In genomic region chr2:180124273-180124881, GRCh38 we compare ENCODE assay signal across 8 cellular contexts.
A peak's percentile ranks its signal among the peaks of the same experiment; 100 is the strongest.
DNase-seq lines count a peak whose midpoint lies in the region; ATAC-seq, FAIRE-seq and TF ChIP-seq lines count a peak whose summit lies in the region.

No MANE protein-coding gene starts in this region.

- H3F3A ChIP-seq in SK-N-SH (replicated peaks; ENCODE audit: insufficient read depth) = no peaks in the 10 kb centered on the region

- H3K27ac ChIP-seq in SK-N-SH (ENCODE audit: low read depth in 2 of 2, low read length in 1 of 2) = no peak overlapping the region
- no peak overlapping the region for H3K27ac ChIP-seq in pancreas

- H3K4me2 ChIP-seq in SK-N-SH = no peak overlapping the region

- intact Hi-C loops in pancreas (cut with DNase I) = loop anchor here in 1 of 3 donors (10.0 kb wide), 2 partner anchors 1350 to 1590 kb away; no protein-coding TSS in a partner anchor

- TF ChIP-seq CTCF in GM12874 (IDR thresholded peaks at IDR 0.05; ENCODE audit: insufficient read depth, low read depth, low read length) (peak; percentile 17; the same call in 1 of the 2 replicates), SK-N-SH (IDR thresholded peaks at IDR 0.05) (peak; percentile 77), pancreas (IDR thresholded peaks at IDR 0.05) (peak in 3 of 4 donors; percentile 22 to 40 (median 37))

- H4K20me1 ChIP-seq in SK-N-SH (ENCODE audit: insufficient read depth) = no peaks in the 10 kb centered on the region

- DNase-seq in ACHN = peak; percentile 73
- peak; percentile 45 for DNase-seq in NCI-H1092 treated with DMSO at 0.1 percent for 48 hours (lab: John Stamatoyannopoulos, UW)
- peak; percentile 41 for DNase-seq in SK-N-SH
- peak; percentile 88 for DNase-seq in fibroblast of peridontal ligament (ENCODE audit: extremely low read depth)
- no peak for DNase-seq in pancreas
- DNase-seq in COLO668 (lab: John Stamatoyannopoulos, UW; ENCODE audit: unreplicated experiment) = no peak

- H2AFZ ChIP-seq in SK-N-SH (ENCODE audit: low read depth) = peak overlapping the region; percentile 30; the same call in 1 of the 2 replicates

- in situ Hi-C loops in ACHN (cut with HindIII; ENCODE audit: low pct_ligation_motif_present, low pct_unique_long_range_greater_than_20kb, low sequenced_read_pairs) = no loop called here

- peaks cover 0 to 2% of the 10 kb centered on the region in 2 experiments; a peak in 1 of 4 replicates for H3K4me1 ChIP-seq in SK-N-SH (ENCODE audit: control insufficient read depth in 1 of 2, insufficient read depth in 2 of 2, low read depth in 1 of 2, low read length in 1 of 2)
- H3K4me1 ChIP-seq in pancreas = no peaks in the 10 kb centered on the region

- peak; percentile 63 for ATAC-seq in HG02588 (IDR thresholded peaks at IDR 0.05; ENCODE audit: unreplicated experiment)
- ATAC-seq in pancreas = peak; percentile 46 to 87 (median 80)

- peak; percentile 66 for FAIRE-seq in pancreas (lab: Jason Lieb, UNC)

- no peak for TF ChIP-seq EP300 in SK-N-SH (IDR thresholded peaks at IDR 0.05; ENCODE audit: borderline replicate concordance in 1 of 2, low read depth in 1 of 2, low read length in 1 of 2)

- H3K9me3 ChIP-seq in SK-N-SH (no peaks in the 10 kb centered on the region), pancreas (no peaks in the 10 kb centered on the region)

- no peaks in the 10 kb centered on the region for H3K79me2 ChIP-seq in SK-N-SH (ENCODE audit: insufficient read depth)

- no peaks in the 10 kb centered on the region for H3K27me3 ChIP-seq in SK-N-SH (ENCODE audit: insufficient read depth)
- no peaks in the 10 kb centered on the region for H3K27me3 ChIP-seq in pancreas

- POLR2A ChIA-PET in SK-N-SH (lab: Yijun Ruan, JAX) = no interaction called here

- TF ChIP-seq RAD21 in SK-N-SH (IDR thresholded peaks at IDR 0.05; ENCODE audit: low read length) = peak; percentile 88

- H3K4me3 ChIP-seq in SK-N-SH (ENCODE audit: low read depth in 2 of 2, low read length in 1 of 2) (no peak overlapping the region; a peak in 1 of 4 replicates), pancreas (no peak overlapping the region)

- H3K9me2 ChIP-seq in SK-N-SH = no peaks in the 10 kb centered on the region

- no peaks in the 10 kb centered on the region for H3K36me3 ChIP-seq in SK-N-SH (replicated peaks in 1 of 2; ENCODE audit: control insufficient read depth in 1 of 2, insufficient read depth in 2 of 2, low read length in 1 of 2)
- H3K36me3 ChIP-seq in pancreas = no peaks in the 10 kb centered on the region

- WGBS in SK-N-SH (ENCODE audit: low lambda C conversion rate) = 13% methylated on average over 6 of the region's 6 CpGs
- WGBS in pancreas, 2 donors = 10% methylated on average over 6 of the region's 6 CpGs

- CTCF ChIA-PET in SK-N-SH (lab: Yijun Ruan, JAX) = interaction anchor here (0.6 to 4.9 kb wide), 39 partner anchors 9 to 1961 kb away, joined by 3 to 50 read pairs (median 4); partner anchors contain the start of genes ITGA4 and UBE2E3

- no peak overlapping the region for H3K9ac ChIP-seq in SK-N-SH

TF ChIP-seq in SK-N-SH, 30 proteins besides CTCF, POLR2A, EP300 and RAD21:
- TF ChIP-seq EZH2phosphoT487 (IDR thresholded peaks at IDR 0.05; ENCODE audit: borderline replicate concordance, low read depth) (no peak), SMC3 (IDR thresholded peaks at IDR 0.05; ENCODE audit: low read depth, low read length) (peak; percentile 42; the same call in 1 of the 2 replicates), REST (IDR thresholded peaks at IDR 0.05; ENCODE audit: low read depth, low read length) (no peak)
TF ChIP-seq in SK-N-SH: peak in this region for 1.

Comparison
In these comparisons a context has a peak if more than half of its experiments do, and no peak if none do; other contexts are left out.
1. DNase-seq: peak in ACHN (single experiment), NCI-H1092 treated with DMSO at 0.1 percent for 48 hours (single experiment), SK-N-SH (single experiment) and fibroblast of peridontal ligament (single experiment); none in pancreas (0 of 6) and COLO668 (single experiment).
2. CTCF ChIP-seq: peak in every context shown above with its lines; median percentile 77 in SK-N-SH; 37 in pancreas; 17 in GM12874.